9 cellular contexts compared by ENCODE assay signal in genomic region chr13:114120486-114121430, GRCh38. TPM values are rescaled to one million over a fixed set of nuclear protein-coding genes. Genes with fewer than 3 reads are reported as not detected.
DNase-seq lines count a peak whose midpoint lies in the region; ATAC-seq and TF ChIP-seq lines count a peak whose summit lies in the region.
"Had no signal": no experiment of that assay in that cellular context is flagged by ENCODE, and none has a peak within 500 bp of the region (broad histone marks: within the 10 kb centered on the region; RNA-seq: fewer than 3 reads in every experiment).

No MANE protein-coding gene starts in this region.

- CTCF ChIA-PET in activated CD8-positive, alpha-beta T cell treated with anti-CD3 and anti-CD28 coated beads for 36 hours (lab: Charles Lee): interaction anchor here (2.1 kb wide), 1 partner anchor 10 kb away, joined by 8 read pairs; no protein-coding TSS in a partner anchor

- POLR2A ChIA-PET in activated CD8-positive, alpha-beta T cell treated with anti-CD3 and anti-CD28 coated beads for 36 hours (lab: Charles Lee): interaction anchor here (1.0 to 12.3 kb wide), 3 partner anchors 9 to 304 kb away, joined by 3 to 99 read pairs (median 3); no protein-coding TSS in a partner anchor

- peaks cover 5% of the 10 kb centered on the region for H3K27me3 Mint-ChIP-seq in T-helper 2 cell treated with Interferon-gamma antibody and Interleukin-4, amounts not matched to agents 5 μg/mL and 100 μg/mL, for 36 hours (ENCODE audit: low read depth)
- H3K27me3 Mint-ChIP-seq in activated CD8-positive, alpha-beta T cell treated with anti-CD3 and anti-CD28 coated beads for 36 hours: no peaks in the 10 kb centered on the region
- peaks cover 25 to 63% (median 40%) of the 10 kb centered on the region in 3 donors for H3K27me3 Mint-ChIP-seq in immature natural killer cell (ENCODE audit: low read depth in 3 of 3)
- no peaks in the 10 kb centered on the region for H3K27me3 Mint-ChIP-seq in stimulated activated naive CD8-positive, alpha-beta T cell treated with anti-CD3 and anti-CD28 coated beads, Interleukin-15, amount 100 ng/mL, for 72 hours

- H3K9me3 Mint-ChIP-seq in T-helper 2 cell treated with Interferon-gamma antibody and Interleukin-4, amounts not matched to agents 5 μg/mL and 100 μg/mL, for 36 hours: peaks cover 4% of the 10 kb centered on the region
- peaks cover 5% of the 10 kb centered on the region for H3K9me3 Mint-ChIP-seq in activated CD8-positive, alpha-beta T cell treated with anti-CD3 and anti-CD28 coated beads for 36 hours
- H3K9me3 Mint-ChIP-seq in immature natural killer cell: no peaks in the 10 kb centered on the region
- H3K9me3 Mint-ChIP-seq in stimulated activated naive CD8-positive, alpha-beta T cell treated with anti-CD3 and anti-CD28 coated beads, Interleukin-15, amount 100 ng/mL, for 72 hours: peaks cover 5 to 8% of the 10 kb centered on the region in 2 donors

- H3K36me3 Mint-ChIP-seq in T-helper 2 cell treated with Interferon-gamma antibody and Interleukin-4, amounts not matched to agents 5 μg/mL and 100 μg/mL, for 36 hours (ENCODE audit: low read depth): peaks cover 30% of the 10 kb centered on the region
- H3K36me3 Mint-ChIP-seq in activated CD8-positive, alpha-beta T cell treated with anti-CD3 and anti-CD28 coated beads for 36 hours (ENCODE audit: low read depth): peaks cover 16% of the 10 kb centered on the region
- H3K36me3 Mint-ChIP-seq in immature natural killer cell: peaks cover 8 to 23% (median 11%) of the 10 kb centered on the region in 3 donors

- intact Hi-C loops in activated CD8-positive, alpha-beta T cell treated with anti-CD3 and anti-CD28 coated beads for 36 hours (cut with micrococcal nuclease): no loop called here

- H3K4me3 Mint-ChIP-seq in T-helper 2 cell treated with Interferon-gamma antibody and Interleukin-4, amounts not matched to agents 5 μg/mL and 100 μg/mL, for 36 hours: peak overlapping the region; percentile 51
- H3K4me3 Mint-ChIP-seq in activated CD8-positive, alpha-beta T cell treated with anti-CD3 and anti-CD28 coated beads for 36 hours: peak overlapping the region; percentile 49
- H3K4me3 Mint-ChIP-seq in immature natural killer cell: peak overlapping the region; percentile 81 to 90 (median 85)
- H3K4me3 Mint-ChIP-seq in stimulated activated naive CD8-positive, alpha-beta T cell treated with anti-CD3 and anti-CD28 coated beads, Interleukin-15, amount 100 ng/mL, for 72 hours: peak overlapping the region; percentile 81 to 93

- ATAC-seq in activated CD8-positive, alpha-beta T cell treated with anti-CD3 and anti-CD28 coated beads for 36 hours: no peak
- no peak for ATAC-seq in stimulated activated naive CD8-positive, alpha-beta T cell treated with anti-CD3 and anti-CD28 coated beads, Interleukin-15, amount 100 ng/mL, for 72 hours
- ATAC-seq in HG02973 (IDR thresholded peaks at IDR 0.05; ENCODE audit: unreplicated experiment): no peak

- peaks cover 27% of the 10 kb centered on the region for H3K4me1 Mint-ChIP-seq in T-helper 2 cell treated with Interferon-gamma antibody and Interleukin-4, amounts not matched to agents 5 μg/mL and 100 μg/mL, for 36 hours (ENCODE audit: low read depth)
- H3K4me1 Mint-ChIP-seq in activated CD8-positive, alpha-beta T cell treated with anti-CD3 and anti-CD28 coated beads for 36 hours (ENCODE audit: low read depth): peaks cover 75% of the 10 kb centered on the region
- H3K4me1 Mint-ChIP-seq in immature natural killer cell: peaks cover 82 to 83% of the 10 kb centered on the region in 2 donors
- peaks cover 95% of the 10 kb centered on the region for H3K4me1 Mint-ChIP-seq in stimulated activated naive CD8-positive, alpha-beta T cell treated with anti-CD3 and anti-CD28 coated beads, Interleukin-15, amount 100 ng/mL, for 72 hours

- TF ChIP-seq CTCF in activated CD8-positive, alpha-beta T cell treated with anti-CD3 and anti-CD28 coated beads for 36 hours (IDR thresholded peaks at IDR 0.05): no peak

- DNase-seq in T-helper 2 cell treated with Interferon-gamma antibody and Interleukin-4, amounts not matched to agents 5 μg/mL and 100 μg/mL, for 36 hours (ENCODE audit: low spot score): no peak
- no peak for DNase-seq in T-helper 2 cell
- peak; percentile 14 for DNase-seq in activated CD8-positive, alpha-beta T cell treated with anti-CD3 and anti-CD28 coated beads for 36 hours
- peak in 1 of 3 donors; percentile 27 for DNase-seq in immature natural killer cell
- no peak for DNase-seq in stimulated activated naive CD8-positive, alpha-beta T cell treated with anti-CD3 and anti-CD28 coated beads, Interleukin-15, amount 100 ng/mL, for 72 hours
- DNase-seq in cerebellum (ENCODE audit: low spot score): no peak
- no peak for DNase-seq in EL
- DNase-seq: ACHN had no signal

- H3K27ac Mint-ChIP-seq in T-helper 2 cell treated with Interferon-gamma antibody and Interleukin-4, amounts not matched to agents 5 μg/mL and 100 μg/mL, for 36 hours: peak overlapping the region; percentile 82
- H3K27ac Mint-ChIP-seq in activated CD8-positive, alpha-beta T cell treated with anti-CD3 and anti-CD28 coated beads for 36 hours: peak overlapping the region; percentile 96
- peak overlapping the region; percentile 94 to 98 (median 96) for H3K27ac Mint-ChIP-seq in immature natural killer cell
- peak overlapping the region; percentile 98 to 100 for H3K27ac Mint-ChIP-seq in stimulated activated naive CD8-positive, alpha-beta T cell treated with anti-CD3 and anti-CD28 coated beads, Interleukin-15, amount 100 ng/mL, for 72 hours

RNA-seq across cellular contexts. Expression of gene RASA3, which starts 11.7 kb away (rescaled TPM):
- total RNA-seq in activated CD8-positive, alpha-beta T cell treated with anti-CD3 and anti-CD28 coated beads for 36 hours: 10 to 100 TPM; 28.9 to 32.3 TPM
- polyA plus RNA-seq in immature natural killer cell: 100 to 1,000 TPM in 1 of 3 donors, 10 to 100 TPM in 2; 37.4 to 153 (median 64.8) TPM
- 19.1 TPM for total RNA-seq in cerebellum

RNA-seq across cellular contexts. Expression of gene CFAP97D2, which starts 58.3 kb away (rescaled TPM):
- total RNA-seq in activated CD8-positive, alpha-beta T cell treated with anti-CD3 and anti-CD28 coated beads for 36 hours: not detected
- 1 to 10 TPM in 1 of 3 donors, under 1 TPM in 2; 0.40 to 1.0 (median 0.44) TPM for polyA plus RNA-seq in immature natural killer cell
- total RNA-seq in cerebellum: not detected
